7 cellular contexts compared by ENCODE assay signal in the genomic region with DNA sequence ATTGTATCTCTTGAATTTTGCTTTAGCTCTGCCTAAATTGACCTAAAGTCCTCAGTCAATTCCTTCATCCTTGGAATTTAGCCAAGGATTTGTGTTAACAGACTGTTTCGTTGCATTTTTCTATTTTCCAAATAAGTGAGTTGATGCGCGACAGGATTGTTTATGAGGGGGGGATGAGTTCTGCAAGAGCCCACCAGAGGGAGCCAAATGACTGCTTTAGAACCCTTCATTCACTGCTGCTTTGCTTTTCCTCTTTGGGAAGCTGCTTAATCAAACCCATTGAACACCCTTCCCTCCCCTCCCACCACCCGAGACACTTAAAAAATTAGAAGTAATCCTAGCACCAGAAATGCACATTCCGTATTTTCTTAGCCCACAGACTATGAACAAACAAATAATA. TPM values are rescaled to one million over a fixed set of nuclear protein-coding genes. Genes with fewer than 3 reads are reported as not detected.
DNase-seq lines count a peak whose midpoint lies in the region; TF ChIP-seq lines count a peak whose summit lies in the region.

No MANE protein-coding gene starts in this region.

- H3K4me3 Mint-ChIP-seq in chondrocyte (ENCODE audit: unreplicated experiment): no peak overlapping the region

- no peak overlapping the region for H3K27ac Mint-ChIP-seq in chondrocyte (ENCODE audit: unreplicated experiment)

- H3K9ac ChIP-seq in SK-N-MC (ENCODE audit: insufficient read length): no peak overlapping the region

- peaks cover 41% of the 10 kb centered on the region for H3K27me3 Mint-ChIP-seq in chondrocyte (ENCODE audit: low read depth)

- H3K4me1 Mint-ChIP-seq in chondrocyte (ENCODE audit: low read depth): peaks cover 7% of the 10 kb centered on the region

- no peak overlapping the region for H3K27ac ChIP-seq in SK-N-MC

- no peaks in the 10 kb centered on the region for H3K36me3 Mint-ChIP-seq in chondrocyte (ENCODE audit: low read depth)

- TF ChIP-seq CTCF in chondrocyte (IDR thresholded peaks at IDR 0.05): peak; percentile 91

- DNase-seq in GM03348 (ENCODE audit: low spot score) (peak; percentile 80), H4 (ENCODE audit: low spot score) (peak; percentile 23), MG63 (peak; percentile 15), SK-N-MC (ENCODE audit: low read depth, low spot score) (peak; percentile 44), chondrocyte (ENCODE audit: low spot score) (no peak), kidney tubule cell (ENCODE audit: low spot score) (peak; percentile 56)
- DNase-seq in stimulated activated CD8-positive, alpha-beta memory T cell treated with anti-CD3 and anti-CD28 coated beads, Interleukin-12 subunit alpha, Interleukin-12 subunit beta, amount 100 ng/mL, for 1 hour (ENCODE audit: low read depth): peak; percentile 7

- H3K9me3 ChIP-seq in MG63: no peaks in the 10 kb centered on the region
- no peaks in the 10 kb centered on the region for H3K9me3 ChIP-seq in SK-N-MC (ENCODE audit: low read depth, low read length)

- H3K36me3 ChIP-seq in MG63: no peaks in the 10 kb centered on the region
- no peaks in the 10 kb centered on the region for H3K36me3 ChIP-seq in SK-N-MC (ENCODE audit: insufficient read depth, low read length)

- H3K27me3 ChIP-seq in MG63: no peaks in the 10 kb centered on the region

- H3K4me3 ChIP-seq in MG63: no peak overlapping the region
- H3K4me3 ChIP-seq in SK-N-MC: peak overlapping the region; percentile 69

- no peaks in the 10 kb centered on the region for H3K9me3 Mint-ChIP-seq in chondrocyte (ENCODE audit: low read depth)

RNA-seq across cellular contexts. Expression of a gene that starts 33.7 kb away (rescaled TPM):
- total RNA-seq in H4 (2014; rRNA removed; shearing (Covaris generic)): not detected in 2 replicates
- total RNA-seq in MG63 (2014; rRNA removed; shearing (Covaris generic); ENCODE audit: low replicate concordance): not detected in 2 replicates
- not detected in 3 replicates for total RNA-seq in chondrocyte
